12 cellular contexts compared by ENCODE assay signal in genomic region chr10:128123853-128124252, GRCh38. TPM values are rescaled to one million over a fixed set of nuclear protein-coding genes. Genes with fewer than 3 reads are reported as not detected.
DNase-seq lines count a peak whose midpoint lies in the region; ATAC-seq, FAIRE-seq and TF ChIP-seq lines count a peak whose summit lies in the region.
"Had no signal": no experiment of that assay in that cellular context is flagged by ENCODE, and none has a peak within 500 bp of the region (broad histone marks: within the 10 kb centered on the region; RNA-seq: fewer than 3 reads in every experiment).

No MANE protein-coding gene starts in this region.

- H3K27me3 Mint-ChIP-seq in activated T-cell treated with anti-CD3 and anti-CD28 coated beads, Interleukin-2, amount 50 U/mL, for 72 hours (ENCODE audit: low read depth): peaks cover 5% of the 10 kb centered on the region

- H3K27me3 ChIP-seq in PC-3 (ENCODE audit: low read length) (no peaks in the 10 kb centered on the region), duodenal mucosa (ENCODE audit: control insufficient read depth in 1 of 2, insufficient read depth in 2 of 2, low read length in 2 of 2) (peaks cover 3 to 10% of the 10 kb centered on the region in 2 donors)

- peak overlapping the region; percentile 96 to 98 for H3K4me3 Mint-ChIP-seq in activated T-cell treated with anti-CD3 and anti-CD28 coated beads, Interleukin-2, amount 50 U/mL, for 72 hours
- peak overlapping the region; percentile 91 for H3K4me3 Mint-ChIP-seq in stimulated activated effector memory CD8-positive, alpha-beta T cell treated with anti-CD3 and anti-CD28 coated beads, Interleukin-12 subunit alpha, Interleukin-12 subunit beta, amount 100 ng/mL, for 72 hours
- H3K4me3 Mint-ChIP-seq: memory B cell had no signal

- peak overlapping the region; percentile 98 for H3K4me2 ChIP-seq in PC-3 (ENCODE audit: low read length)

- H4K20me1 ChIP-seq in PC-3 (ENCODE audit: low read length): peaks cover 32% of the 10 kb centered on the region; the same call in 1 of the 2 replicates

- H3K9me3 ChIP-seq in PC-3 (ENCODE audit: low read length) (no peaks in the 10 kb centered on the region), duodenal mucosa (ENCODE audit: control insufficient read depth in 1 of 2, low read length in 2 of 2) (no peaks in the 10 kb centered on the region)

- peaks cover 23 to 54% of the 10 kb centered on the region in 2 donors for H3K36me3 Mint-ChIP-seq in activated T-cell treated with anti-CD3 and anti-CD28 coated beads, Interleukin-2, amount 50 U/mL, for 72 hours (ENCODE audit: insufficient read depth in 2 of 2)
- peaks cover 58% of the 10 kb centered on the region for H3K36me3 Mint-ChIP-seq in stimulated activated effector memory CD8-positive, alpha-beta T cell treated with anti-CD3 and anti-CD28 coated beads, Interleukin-12 subunit alpha, Interleukin-12 subunit beta, amount 100 ng/mL, for 72 hours
- H3K36me3 Mint-ChIP-seq: memory B cell had no signal

- no peak for ATAC-seq in activated T-cell treated with anti-CD3 and anti-CD28 coated beads, Interleukin-2, amount 50 U/mL, for 72 hours (replicated peaks in 1 of 2)
- ATAC-seq in PC-3 (no peak), HG03521 (IDR thresholded peaks at IDR 0.05; ENCODE audit: unreplicated experiment) (no peak)
- no peak for ATAC-seq in stimulated activated effector memory CD8-positive, alpha-beta T cell treated with anti-CD3 and anti-CD28 coated beads, Interleukin-12 subunit alpha, Interleukin-12 subunit beta, amount 100 ng/mL, for 72 hours

- no peaks in the 10 kb centered on the region for H3F3A ChIP-seq in PC-3 (ENCODE audit: low read length, unreplicated experiment)

- no peak overlapping the region for H3K9ac ChIP-seq in PC-3 (ENCODE audit: low read length)
- H3K9ac ChIP-seq in duodenal mucosa (ENCODE audit: low read depth in 1 of 2, low read length in 2 of 2): no peak overlapping the region

- H3K9me2 ChIP-seq in PC-3 (replicated peaks; ENCODE audit: low read length): no peaks in the 10 kb centered on the region

- H2AFZ ChIP-seq in PC-3 (ENCODE audit: low read length): no peak overlapping the region

- intact Hi-C loops in PC-3 (cut with micrococcal nuclease): no loop called here

- H3K4me1 ChIP-seq in PC-3 (ENCODE audit: insufficient read depth, low read length): peaks cover 26% of the 10 kb centered on the region
- peaks cover 12 to 22% of the 10 kb centered on the region in 2 donors for H3K4me1 ChIP-seq in duodenal mucosa (ENCODE audit: control insufficient read depth in 1 of 2, insufficient read depth in 2 of 2, low read length in 2 of 2)

- TF ChIP-seq CTCF in PC-3 (conservative IDR thresholded peaks at IDR 0.05; ENCODE audit: low read depth, low read length): no peak

- H3K9me3 Mint-ChIP-seq in activated T-cell treated with anti-CD3 and anti-CD28 coated beads, Interleukin-2, amount 50 U/mL, for 72 hours: no peaks in the 10 kb centered on the region
- no peaks in the 10 kb centered on the region for H3K9me3 Mint-ChIP-seq in stimulated activated effector memory CD8-positive, alpha-beta T cell treated with anti-CD3 and anti-CD28 coated beads, Interleukin-12 subunit alpha, Interleukin-12 subunit beta, amount 100 ng/mL, for 72 hours
- H3K9me3 Mint-ChIP-seq: memory B cell had no signal

- H3K4me3 ChIP-seq in PC-3 (ENCODE audit: low read length): peak overlapping the region; percentile 77
- peak overlapping the region; percentile 72 to 79 for H3K4me3 ChIP-seq in duodenal mucosa (ENCODE audit: low read depth in 1 of 2, low read length in 2 of 2)
- H3K4me3 ChIP-seq: dorsolateral prefrontal cortex had no signal

- BruUV-seq in PC-3 (replicated peaks; lab: Mats Ljungman, UMichigan): no TSS peak

- peaks cover 49% of the 10 kb centered on the region for H3K4me1 Mint-ChIP-seq in activated T-cell treated with anti-CD3 and anti-CD28 coated beads, Interleukin-2, amount 50 U/mL, for 72 hours (ENCODE audit: low read depth)
- peaks cover 24% of the 10 kb centered on the region for H3K4me1 Mint-ChIP-seq in stimulated activated effector memory CD8-positive, alpha-beta T cell treated with anti-CD3 and anti-CD28 coated beads, Interleukin-12 subunit alpha, Interleukin-12 subunit beta, amount 100 ng/mL, for 72 hours

- H3K36me3 ChIP-seq in PC-3 (ENCODE audit: low read depth, low read length) (peaks cover 42% of the 10 kb centered on the region), duodenal mucosa (ENCODE audit: control insufficient read depth in 1 of 2, insufficient read depth in 2 of 2, low read length in 2 of 2) (no peaks in the 10 kb centered on the region)

- peaks cover 70% of the 10 kb centered on the region for H3K79me2 ChIP-seq in PC-3 (ENCODE audit: low read length)

- no peak for FAIRE-seq in urothelium cell line (lab: Jason Lieb, UNC)

- H3K27ac ChIP-seq in PC-3 (ENCODE audit: low read length) (no peak overlapping the region), duodenal mucosa (ENCODE audit: low read depth, low read length) (no peak overlapping the region)
- H3K27ac ChIP-seq: dorsolateral prefrontal cortex had no signal

- POLR2A ChIA-PET in PC-3 (lab: Charles Lee; ENCODE audit: unreplicated experiment): no interaction called here

- CTCF ChIA-PET in PC-3 (lab: Charles Lee): no interaction called here

- H3K27ac Mint-ChIP-seq in activated T-cell treated with anti-CD3 and anti-CD28 coated beads, Interleukin-2, amount 50 U/mL, for 72 hours: peak overlapping the region; percentile 68
- H3K27ac Mint-ChIP-seq in stimulated activated effector memory CD8-positive, alpha-beta T cell treated with anti-CD3 and anti-CD28 coated beads, Interleukin-12 subunit alpha, Interleukin-12 subunit beta, amount 100 ng/mL, for 72 hours: peak overlapping the region; percentile 89
- H3K27ac Mint-ChIP-seq: memory B cell had no signal

- no peak for DNase-seq in activated T-cell treated with anti-CD3 and anti-CD28 coated beads, Interleukin-2, amount 50 U/mL, for 72 hours
- DNase-seq in activated T-cell treated with anti-CD3 and anti-CD28 coated beads for 4 hours (no peak), PC-3 (no peak), urothelium cell line (ENCODE audit: low spot score) (no peak), NCI-H510A treated with DMSO at 0.1 percent for 48 hours (lab: John Stamatoyannopoulos, UW) (no peak)
- DNase-seq in stimulated activated effector memory CD8-positive, alpha-beta T cell treated with anti-CD3 and anti-CD28 coated beads, Interleukin-12 subunit alpha, Interleukin-12 subunit beta, amount 100 ng/mL, for 72 hours (ENCODE audit: low spot score in 2 of 2): no peak
- DNase-seq: activated naive CD4-positive, alpha-beta T cell treated with Interleukin-2 at 50 U/mL for 16 hours; dorsolateral prefrontal cortex; NCI-H1092 treated with DMSO at 0.1 percent for 48 hours had no signal

RNA-seq across cellular contexts. Expression of gene MKI67, which starts 2.4 kb away (rescaled TPM):
- total RNA-seq in activated T-cell treated with anti-CD3 and anti-CD28 coated beads, Interleukin-2, amount 50 U/mL, for 72 hours: 100 to 1,000 TPM; 217 to 249 TPM
- 66.0 and 84.9 TPM in 2 replicates for total RNA-seq in PC-3 (2014; rRNA removed)
